Comparison of ENCODE assay signal across 17 cellular contexts in the genomic region with DNA sequence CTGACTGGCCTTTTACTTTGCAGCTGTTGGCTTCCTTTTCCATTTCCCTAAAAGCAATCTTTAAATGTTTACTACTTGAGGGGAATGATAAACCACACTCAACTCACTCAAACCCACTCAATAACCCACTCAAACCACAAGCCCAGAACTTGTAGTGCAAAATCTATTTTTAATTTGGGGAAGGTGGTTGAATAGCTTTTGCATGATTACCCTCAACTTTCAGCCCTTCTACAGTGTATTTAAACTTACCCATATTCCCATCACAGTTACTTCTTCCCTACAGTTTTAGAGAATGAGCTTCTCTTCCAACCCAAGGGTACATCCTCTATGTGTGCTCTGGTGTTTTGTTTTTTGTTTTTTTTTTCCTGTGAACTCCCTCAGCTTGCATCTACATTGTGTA.
"Had no signal": no experiment of that assay in that cellular context is flagged by ENCODE, and none has a peak within 500 bp of the region (broad histone marks: within the 10 kb centered on the region; RNA-seq: fewer than 3 reads in every experiment).

No MANE protein-coding gene starts in this region.

- ATAC-seq: gastroesophageal sphincter, pancreas, right cardiac atrium had no signal

- H3K36me3 ChIP-seq: esophagus squamous epithelium, gastroesophageal sphincter, left ventricle myocardium inferior, lower lobe of right lung, pancreas had no signal

- H3K27ac ChIP-seq: esophagus squamous epithelium, gastroesophageal sphincter, left ventricle myocardium inferior, lower lobe of right lung, pancreas had no signal

- H3K9me3 ChIP-seq: esophagus squamous epithelium, gastroesophageal sphincter, lower lobe of right lung, pancreas had no signal

- H3K4me1 ChIP-seq: esophagus squamous epithelium, gastroesophageal sphincter, lower lobe of right lung, pancreas had no signal

- H3K27me3 ChIP-seq: esophagus squamous epithelium, gastroesophageal sphincter, pancreas had no signal

- DNase-seq: esophagus squamous epithelium; foreskin fibroblast; glutamatergic neuron; islet precursor cell; left ventricle myocardium inferior; lower lobe of right lung; mesenchymal stem cell; midbrain; naive B cell; occipital lobe; pancreas; right cardiac atrium; small intestine; stimulated activated CD4-positive, alpha-beta T cell treated with anti-CD3 and anti-CD28 coated beads, Interleukin-2, amount 100 ng/mL, for 48 hours; stimulated activated naive CD4-positive, alpha-beta T cell treated with Interleukin-2 at 50 U/mL for 16 hours; trophoblast cell had no signal

- H3K4me3 ChIP-seq: esophagus squamous epithelium, gastroesophageal sphincter, left ventricle myocardium inferior, lower lobe of right lung, pancreas had no signal
